15 cellular contexts compared by ENCODE assay signal in the genomic region with DNA sequence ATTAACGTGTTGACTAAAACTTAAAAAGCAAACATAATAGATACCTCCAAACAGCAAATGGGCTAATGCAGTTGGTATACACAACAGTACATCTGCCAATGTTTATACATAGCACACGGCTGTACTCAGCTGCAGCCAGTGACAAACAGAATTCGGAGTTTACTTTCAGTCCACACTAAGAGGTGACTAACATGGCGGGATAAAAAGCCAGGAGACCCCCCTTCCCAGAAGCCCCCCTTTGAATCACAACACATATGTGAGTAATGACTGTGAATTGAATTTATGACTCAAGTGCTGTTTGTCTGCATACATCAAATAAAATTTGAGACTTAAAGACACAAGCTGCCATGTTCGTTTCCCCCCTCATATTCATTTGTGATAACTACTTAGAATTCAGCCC.
DNase-seq lines count a peak whose midpoint lies in the region; ATAC-seq and TF ChIP-seq lines count a peak whose summit lies in the region.
"Had no signal": no experiment of that assay in that cellular context is flagged by ENCODE, and none has a peak within 500 bp of the region (broad histone marks: within the 10 kb centered on the region; RNA-seq: fewer than 3 reads in every experiment).

No MANE protein-coding gene starts in this region.

- no peaks in the 10 kb centered on the region for H3F3A ChIP-seq in neural progenitor cell (ENCODE audit: low read depth)

- no peak for TF ChIP-seq POLR2A in vagina (IDR thresholded peaks at IDR 0.05)

- H3K27me3 Mint-ChIP-seq in T-helper 17 cell = no peaks in the 10 kb centered on the region
- no peaks in the 10 kb centered on the region for H3K27me3 Mint-ChIP-seq in central memory CD8-positive, alpha-beta T cell
- no peaks in the 10 kb centered on the region for H3K27me3 Mint-ChIP-seq in stimulated activated naive CD8-positive, alpha-beta T cell treated with anti-CD3 and anti-CD28 coated beads, Interleukin-15, amount 100 ng/mL, for 72 hours
- H3K27me3 Mint-ChIP-seq in type B pancreatic cell = peaks cover 30% of the 10 kb centered on the region
- H3K27me3 Mint-ChIP-seq in neural progenitor cell (ENCODE audit: insufficient read depth, low read depth) = no peaks in the 10 kb centered on the region

- no peaks in the 10 kb centered on the region for H4K20me1 ChIP-seq in neural progenitor cell (ENCODE audit: low read depth)

- H3K4me2 ChIP-seq in neural progenitor cell = no peak overlapping the region

- peaks cover 5% of the 10 kb centered on the region for H3K4me1 ChIP-seq in vagina
- H3K4me1 ChIP-seq in neural progenitor cell = peaks cover 3% of the 10 kb centered on the region
- H3K4me1 ChIP-seq: gastroesophageal sphincter had no signal

- peak; percentile 28 for DNase-seq in activated T-cell treated with anti-CD3 and anti-CD28 coated beads, Interleukin-2, amount 50 U/mL, for 1 hour
- no peak for DNase-seq in activated T-cell treated with anti-CD3 and anti-CD28 coated beads for 4 hours
- no peak for DNase-seq in T-helper 17 cell
- DNase-seq in central memory CD8-positive, alpha-beta T cell (ENCODE audit: low spot score in 2 of 2) = no peak
- peak in 1 of 2 donors; percentile 19 for DNase-seq in stimulated activated naive CD8-positive, alpha-beta T cell treated with anti-CD3 and anti-CD28 coated beads, Interleukin-15, amount 100 ng/mL, for 72 hours
- no peak for DNase-seq in type B pancreatic cell (ENCODE audit: extremely low spot score, unreplicated experiment)
- no peak for DNase-seq in vagina (ENCODE audit: extremely low spot score in 2 of 2)
- DNase-seq in neural progenitor cell (ENCODE audit: low spot score) = no peak
- DNase-seq: DMS153, endodermal cell, NCI-H1048 had no signal

- no peaks in the 10 kb centered on the region for H3K9me3 ChIP-seq in T-helper 17 cell (ENCODE audit: control insufficient read depth, low read length, poor library complexity, severe bottlenecking)
- H3K9me3 ChIP-seq in vagina = no peaks in the 10 kb centered on the region
- no peaks in the 10 kb centered on the region for H3K9me3 ChIP-seq in neural progenitor cell (ENCODE audit: low read depth)
- H3K9me3 ChIP-seq: gastroesophageal sphincter, thoracic aorta had no signal

- H2AFZ ChIP-seq in neural progenitor cell (replicated peaks) = no peak overlapping the region

- no peak overlapping the region for H3K9ac ChIP-seq in neural progenitor cell

- TF ChIP-seq CTCF in type B pancreatic cell (conservative IDR thresholded peaks at IDR 0.05) = no peak
- TF ChIP-seq CTCF in vagina (IDR thresholded peaks at IDR 0.05) = no peak
- TF ChIP-seq CTCF in neural progenitor cell (IDR thresholded peaks at IDR 0.05) = no peak

- H3K4me3 Mint-ChIP-seq in T-helper 17 cell (peak overlapping the region; percentile 7), type B pancreatic cell (no peak overlapping the region), neural progenitor cell (no peak overlapping the region)
- H3K4me3 Mint-ChIP-seq in central memory CD8-positive, alpha-beta T cell = peak overlapping the region; percentile 65
- H3K4me3 Mint-ChIP-seq in stimulated activated naive CD8-positive, alpha-beta T cell treated with anti-CD3 and anti-CD28 coated beads, Interleukin-15, amount 100 ng/mL, for 72 hours = peak overlapping the region; percentile 75 to 79
- H3K4me3 Mint-ChIP-seq: endodermal cell had no signal

- H3K36me3 ChIP-seq in vagina (no peaks in the 10 kb centered on the region), neural progenitor cell (no peaks in the 10 kb centered on the region)
- H3K36me3 ChIP-seq: cardiac muscle cell, gastroesophageal sphincter, thoracic aorta had no signal

- H3K4me1 Mint-ChIP-seq in T-helper 17 cell = peaks cover 81% of the 10 kb centered on the region
- H3K4me1 Mint-ChIP-seq in central memory CD8-positive, alpha-beta T cell = peaks cover 76% of the 10 kb centered on the region
- peaks cover 82% of the 10 kb centered on the region for H3K4me1 Mint-ChIP-seq in stimulated activated naive CD8-positive, alpha-beta T cell treated with anti-CD3 and anti-CD28 coated beads, Interleukin-15, amount 100 ng/mL, for 72 hours
- peaks cover 3% of the 10 kb centered on the region for H3K4me1 Mint-ChIP-seq in type B pancreatic cell (ENCODE audit: unreplicated experiment)
- peaks cover 11% of the 10 kb centered on the region for H3K4me1 Mint-ChIP-seq in neural progenitor cell

- H3K27ac Mint-ChIP-seq in T-helper 17 cell = peak overlapping the region; percentile 96
- H3K27ac Mint-ChIP-seq in central memory CD8-positive, alpha-beta T cell (ENCODE audit: low read depth) = peak overlapping the region; percentile 52
- H3K27ac Mint-ChIP-seq in stimulated activated naive CD8-positive, alpha-beta T cell treated with anti-CD3 and anti-CD28 coated beads, Interleukin-15, amount 100 ng/mL, for 72 hours = peak overlapping the region; percentile 90 to 94
- no peak overlapping the region for H3K27ac Mint-ChIP-seq in type B pancreatic cell
- H3K27ac Mint-ChIP-seq in neural progenitor cell = no peak overlapping the region
- H3K27ac Mint-ChIP-seq: endodermal cell had no signal

- H3K27ac ChIP-seq in vagina = no peak overlapping the region
- H3K27ac ChIP-seq in neural progenitor cell = no peak overlapping the region
- H3K27ac ChIP-seq: cardiac muscle cell, gastroesophageal sphincter, thoracic aorta, VCaP had no signal

- H3K36me3 Mint-ChIP-seq in T-helper 17 cell (ENCODE audit: low read depth) (peaks cover 2% of the 10 kb centered on the region), type B pancreatic cell (no peaks in the 10 kb centered on the region), neural progenitor cell (no peaks in the 10 kb centered on the region)
- H3K36me3 Mint-ChIP-seq in central memory CD8-positive, alpha-beta T cell (ENCODE audit: insufficient read depth) = peaks cover 9% of the 10 kb centered on the region

- no peaks in the 10 kb centered on the region for H3K9me3 Mint-ChIP-seq in central memory CD8-positive, alpha-beta T cell
- H3K9me3 Mint-ChIP-seq in stimulated activated naive CD8-positive, alpha-beta T cell treated with anti-CD3 and anti-CD28 coated beads, Interleukin-15, amount 100 ng/mL, for 72 hours = peaks cover 0 to 6% of the 10 kb centered on the region in 2 donors
- H3K9me3 Mint-ChIP-seq in type B pancreatic cell (no peaks in the 10 kb centered on the region), neural progenitor cell (no peaks in the 10 kb centered on the region)
- H3K9me3 Mint-ChIP-seq: endodermal cell had no signal

- no peaks in the 10 kb centered on the region for H3K79me2 ChIP-seq in neural progenitor cell (ENCODE audit: low read depth)

- H3K27me3 ChIP-seq in vagina (no peaks in the 10 kb centered on the region), neural progenitor cell (peaks cover 16% of the 10 kb centered on the region)

- no peak for ATAC-seq in T-helper 17 cell
- ATAC-seq in central memory CD8-positive, alpha-beta T cell (replicated peaks; ENCODE audit: extremely low read depth, poor library complexity, severe bottlenecking) = no peak
- ATAC-seq in stimulated activated naive CD8-positive, alpha-beta T cell treated with anti-CD3 and anti-CD28 coated beads, Interleukin-15, amount 100 ng/mL, for 72 hours = peak; percentile 55
- ATAC-seq: gastroesophageal sphincter had no signal

- intact Hi-C loops in vagina (cut with DNase I) = no loop called here

- H3K4me3 ChIP-seq in vagina (no peak overlapping the region), neural progenitor cell (no peak overlapping the region)
- H3K4me3 ChIP-seq: cardiac muscle cell, gastroesophageal sphincter, thoracic aorta had no signal

Comparison
In these comparisons a context has a peak if more than half of its experiments do, and no peak if none do; other contexts are left out.
1. H3K27ac Mint-ChIP-seq: peak in T-helper 17 cell (single experiment), central memory CD8-positive, alpha-beta T cell (single experiment) and stimulated activated naive CD8-positive, alpha-beta T cell treated with anti-CD3 and anti-CD28 coated beads, Interleukin-15, amount 100 ng/mL, for 72 hours (2 of 2); none in type B pancreatic cell (single experiment) and neural progenitor cell (single experiment).
2. H3K4me3 Mint-ChIP-seq: peak in T-helper 17 cell (single experiment), central memory CD8-positive, alpha-beta T cell (single experiment) and stimulated activated naive CD8-positive, alpha-beta T cell treated with anti-CD3 and anti-CD28 coated beads, Interleukin-15, amount 100 ng/mL, for 72 hours (2 of 2); none in type B pancreatic cell (single experiment) and neural progenitor cell (single experiment).